Comparison of ENCODE assay signal across 18 cellular contexts in genomic region chr12:99611117-99611516, GRCh38. TPM values are rescaled to one million over a fixed set of nuclear protein-coding genes. Genes with fewer than 3 reads are reported as not detected.
"Had no signal": no experiment of that assay in that cellular context is flagged by ENCODE, and none has a peak within 500 bp of the region (broad histone marks: within the 10 kb centered on the region; RNA-seq: fewer than 3 reads in every experiment).

No MANE protein-coding gene starts in this region.

- H3K36me3 Mint-ChIP-seq: activated naive CD4-positive, alpha-beta T cell treated with anti-CD3 and anti-CD28 coated beads, Interleukin-2, amount 50 U/mL, for 24 hours had no signal

- H3K4me1 ChIP-seq: pancreas, right atrium auricular region had no signal

- H3K27ac ChIP-seq: cardiac muscle cell, coronary artery, epithelial cell of prostate, pancreas, right atrium auricular region, skin epidermis, thoracic aorta had no signal

- H3K36me3 ChIP-seq: cardiac muscle cell, pancreas, right atrium auricular region, thoracic aorta had no signal

- H3K27ac Mint-ChIP-seq: activated naive CD4-positive, alpha-beta T cell treated with anti-CD3 and anti-CD28 coated beads, Interleukin-2, amount 50 U/mL, for 24 hours; stimulated activated naive CD8-positive, alpha-beta T cell treated with anti-CD3 and anti-CD28 coated beads, Interleukin-15, amount 100 ng/mL, for 72 hours had no signal

- H3K4me3 ChIP-seq: cardiac muscle cell, coronary artery, pancreas, right atrium auricular region, skin epidermis, thoracic aorta had no signal

- H3K27me3 ChIP-seq: cardiac muscle cell, pancreas, right atrium auricular region had no signal

- DNase-seq: activated effector memory CD4-positive, alpha-beta T cell treated with Interleukin-2 at 50 U/mL for 16 hours; effector CD8-positive, alpha-beta T cell; hippocampal formation; kidney glomerular epithelial cell; pancreas; stimulated activated CD4-positive, alpha-beta T cell treated with anti-CD3 and anti-CD28 coated beads, Interleukin-4, amount 100 ng/mL, for 4 hours; stimulated activated naive CD8-positive, alpha-beta T cell treated with anti-CD3 and anti-CD28 coated beads, Interleukin-15, amount 100 ng/mL, for 72 hours had no signal

- H3K4me3 Mint-ChIP-seq: activated naive CD4-positive, alpha-beta T cell treated with anti-CD3 and anti-CD28 coated beads, Interleukin-2, amount 50 U/mL, for 24 hours; stimulated activated naive CD8-positive, alpha-beta T cell treated with anti-CD3 and anti-CD28 coated beads, Interleukin-15, amount 100 ng/mL, for 72 hours had no signal

- H3K27me3 Mint-ChIP-seq: activated naive CD4-positive, alpha-beta T cell treated with anti-CD3 and anti-CD28 coated beads, Interleukin-2, amount 50 U/mL, for 24 hours; stimulated activated naive CD8-positive, alpha-beta T cell treated with anti-CD3 and anti-CD28 coated beads, Interleukin-15, amount 100 ng/mL, for 72 hours had no signal

- H3K9me3 Mint-ChIP-seq: activated naive CD4-positive, alpha-beta T cell treated with anti-CD3 and anti-CD28 coated beads, Interleukin-2, amount 50 U/mL, for 24 hours had no signal

- ATAC-seq: activated CD4-positive, CD25-positive, alpha-beta regulatory T cell treated with anti-CD3 and anti-CD28 coated beads, Interleukin-2, amount 50 U/mL, for 24 hours; pancreas; stimulated activated naive CD8-positive, alpha-beta T cell treated with anti-CD3 and anti-CD28 coated beads, Interleukin-15, amount 100 ng/mL, for 72 hours had no signal

- H3K4me1 Mint-ChIP-seq: activated naive CD4-positive, alpha-beta T cell treated with anti-CD3 and anti-CD28 coated beads, Interleukin-2, amount 50 U/mL, for 24 hours; stimulated activated naive CD8-positive, alpha-beta T cell treated with anti-CD3 and anti-CD28 coated beads, Interleukin-15, amount 100 ng/mL, for 72 hours had no signal

RNA-seq across cellular contexts. Expression of gene GARIN6, which starts 36.4 kb away (rescaled TPM):
- total RNA-seq: cardiac muscle cell, glomerular endothelial cell, lower leg skin, myocyte, pancreas, right atrium auricular region, thoracic aorta had no signal
- polyA plus RNA-seq: cardiac muscle cell, pancreas had no signal
